ENCODE assay signal across 1 cellular context in genomic region chr3:132785292-132785691, GRCh38.
TF ChIP-seq lines count a peak whose summit lies in the region.

No MANE protein-coding gene starts in this region.

TF ChIP-seq in HEK293, 187 proteins besides CTCF, POLR2A, EP300 and RAD21 (continued from another document and continues in another):
- TF ChIP-seq KLF9 (tag by site-specific recombination; IDR thresholded peaks at IDR 0.05; ENCODE audit: low read depth) (no peak), ZNF266 (tag by site-specific recombination; IDR thresholded peaks at IDR 0.05; ENCODE audit: low read depth) (no peak), ZIC2 (tag by site-specific recombination; IDR thresholded peaks at IDR 0.05) (no peak), ZNF548 (tag by site-specific recombination; IDR thresholded peaks at IDR 0.05) (no peak), ZSCAN23 (tag by site-specific recombination; IDR thresholded peaks at IDR 0.05) (no peak), ZNF26 (tag by site-specific recombination; IDR thresholded peaks at IDR 0.05) (no peak), KLF16 (tag by site-specific recombination; IDR thresholded peaks at IDR 0.05) (peak; percentile 27; the same call in 1 of the 2 replicates), ZNF341 (tag by site-specific recombination; IDR thresholded peaks at IDR 0.05; ENCODE audit: low read depth) (no peak), ZNF214 (tag by site-specific recombination; IDR thresholded peaks at IDR 0.05; ENCODE audit: borderline replicate concordance) (no peak), HOXA7 (CRISPR knock-in tag; IDR thresholded peaks at IDR 0.05; ENCODE audit: borderline replicate concordance) (no peak), ZNF112 (tag by site-specific recombination; IDR thresholded peaks at IDR 0.05) (no peak), MEIS1 (CRISPR knock-in tag; IDR thresholded peaks at IDR 0.05; ENCODE audit: borderline replicate concordance) (no peak), MZF1 (tag by site-specific recombination; IDR thresholded peaks at IDR 0.05; ENCODE audit: borderline replicate concordance) (no peak), ZNF792 (tag by site-specific recombination; IDR thresholded peaks at IDR 0.05) (no peak), ZSCAN4 (tag by site-specific recombination; IDR thresholded peaks at IDR 0.05) (no peak), ZNF561 (tag by site-specific recombination; IDR thresholded peaks at IDR 0.05; ENCODE audit: borderline replicate concordance) (no peak), ZNF473 (tag by site-specific recombination; IDR thresholded peaks at IDR 0.05) (no peak), ZNF223 (tag by site-specific recombination; IDR thresholded peaks at IDR 0.05) (no peak), ZNF501 (tag by site-specific recombination; IDR thresholded peaks at IDR 0.05) (no peak), ZFHX2 (tag by site-specific recombination; conservative IDR thresholded peaks at IDR 0.05) (no peak), AEBP2 (tag by site-specific recombination; IDR thresholded peaks at IDR 0.05; ENCODE audit: borderline replicate concordance) (no peak), ZNF529 (tag by site-specific recombination; IDR thresholded peaks at IDR 0.05; ENCODE audit: insufficient replicate concordance) (no peak), ZBTB6 (tag by site-specific recombination; IDR thresholded peaks at IDR 0.05) (no peak), ZNF549 (tag by site-specific recombination; IDR thresholded peaks at IDR 0.05) (no peak), ZNF670 (tag by site-specific recombination; IDR thresholded peaks at IDR 0.05; ENCODE audit: low read depth) (no peak), ZNF560 (tag by site-specific recombination; IDR thresholded peaks at IDR 0.05; ENCODE audit: borderline replicate concordance) (no peak), ZNF433 (tag by site-specific recombination; IDR thresholded peaks at IDR 0.05; ENCODE audit: low read depth) (no peak), ZNF19 (tag by site-specific recombination; IDR thresholded peaks at IDR 0.05; ENCODE audit: low read depth) (no peak), ZSCAN16 (tag by site-specific recombination; IDR thresholded peaks at IDR 0.05) (no peak), ZNF239 (tag by site-specific recombination; IDR thresholded peaks at IDR 0.05) (no peak), ZNF777 (tag by site-specific recombination; IDR thresholded peaks at IDR 0.05; ENCODE audit: borderline replicate concordance) (no peak), ZNF174 (tag by site-specific recombination; IDR thresholded peaks at IDR 0.05) (no peak), REPIN1 (tag by site-specific recombination; IDR thresholded peaks at IDR 0.05; ENCODE audit: low read depth) (no peak; the same call in 1 of the 2 replicates), ZNF366 (tag by site-specific recombination; conservative IDR thresholded peaks at IDR 0.05) (peak; percentile 78), ZNF76 (tag by site-specific recombination; IDR thresholded peaks at IDR 0.05; ENCODE audit: borderline replicate concordance, low read depth) (no peak), ZNF146 (tag by site-specific recombination; IDR thresholded peaks at IDR 0.05) (no peak), ZNF157 (tag by site-specific recombination; IDR thresholded peaks at IDR 0.05) (no peak), ZNF664 (tag by site-specific recombination; IDR thresholded peaks at IDR 0.05) (no peak), ZNF621 (tag by site-specific recombination; IDR thresholded peaks at IDR 0.05) (no peak), ZNF138 (tag by site-specific recombination; IDR thresholded peaks at IDR 0.05; ENCODE audit: borderline replicate concordance) (no peak), ZXDB (tag by site-specific recombination; IDR thresholded peaks at IDR 0.05) (peak; percentile 25; the same call in 1 of the 2 replicates), ZNF140 (tag by site-specific recombination; IDR thresholded peaks at IDR 0.05) (no peak), TSHZ1 (tag by site-specific recombination; IDR thresholded peaks at IDR 0.05; ENCODE audit: borderline replicate concordance) (no peak), GLI2 (tag by site-specific recombination; IDR thresholded peaks at IDR 0.05; ENCODE audit: borderline replicate concordance, low read depth) (no peak), ZNF596 (tag by site-specific recombination; IDR thresholded peaks at IDR 0.05) (no peak), ZNF776 (tag by site-specific recombination; IDR thresholded peaks at IDR 0.05; ENCODE audit: borderline replicate concordance) (no peak), ZBTB48 (tag by site-specific recombination; IDR thresholded peaks at IDR 0.05) (no peak), ATF2 (tag by site-specific recombination; IDR thresholded peaks at IDR 0.05; ENCODE audit: low read depth) (peak; percentile 92), ZNF555 (tag by site-specific recombination; conservative IDR thresholded peaks at IDR 0.05) (no peak), SETDB1 (IDR thresholded peaks at IDR 0.05; ENCODE audit: insufficient read length, low read length) (peak; percentile 33), SP7 (tag by site-specific recombination; IDR thresholded peaks at IDR 0.05) (peak; percentile 92), ZNF488 (tag by site-specific recombination; IDR thresholded peaks at IDR 0.05) (no peak), ZFP69B (tag by site-specific recombination; IDR thresholded peaks at IDR 0.05) (no peak)
- TF ChIP-seq, protein P1, sequence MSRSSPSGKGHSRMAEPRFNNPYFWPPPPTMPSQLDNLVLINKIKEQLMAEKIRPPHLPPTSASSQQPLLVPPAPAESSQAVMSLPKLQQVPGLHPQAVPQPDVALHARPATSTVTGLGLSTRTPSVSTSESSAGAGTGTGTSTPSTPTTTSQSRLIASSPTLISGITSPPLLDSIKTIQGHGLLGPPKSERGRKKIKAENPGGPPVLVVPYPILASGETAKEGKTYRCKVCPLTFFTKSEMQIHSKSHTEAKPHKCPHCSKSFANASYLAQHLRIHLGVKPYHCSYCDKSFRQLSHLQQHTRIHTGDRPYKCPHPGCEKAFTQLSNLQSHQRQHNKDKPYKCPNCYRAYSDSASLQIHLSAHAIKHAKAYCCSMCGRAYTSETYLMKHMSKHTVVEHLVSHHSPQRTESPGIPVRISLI (tag by site-specific recombination; IDR thresholded peaks at IDR 0.05): peak; percentile 67; the same call in 1 of the 2 replicates
- TF ChIP-seq, protein P2, sequence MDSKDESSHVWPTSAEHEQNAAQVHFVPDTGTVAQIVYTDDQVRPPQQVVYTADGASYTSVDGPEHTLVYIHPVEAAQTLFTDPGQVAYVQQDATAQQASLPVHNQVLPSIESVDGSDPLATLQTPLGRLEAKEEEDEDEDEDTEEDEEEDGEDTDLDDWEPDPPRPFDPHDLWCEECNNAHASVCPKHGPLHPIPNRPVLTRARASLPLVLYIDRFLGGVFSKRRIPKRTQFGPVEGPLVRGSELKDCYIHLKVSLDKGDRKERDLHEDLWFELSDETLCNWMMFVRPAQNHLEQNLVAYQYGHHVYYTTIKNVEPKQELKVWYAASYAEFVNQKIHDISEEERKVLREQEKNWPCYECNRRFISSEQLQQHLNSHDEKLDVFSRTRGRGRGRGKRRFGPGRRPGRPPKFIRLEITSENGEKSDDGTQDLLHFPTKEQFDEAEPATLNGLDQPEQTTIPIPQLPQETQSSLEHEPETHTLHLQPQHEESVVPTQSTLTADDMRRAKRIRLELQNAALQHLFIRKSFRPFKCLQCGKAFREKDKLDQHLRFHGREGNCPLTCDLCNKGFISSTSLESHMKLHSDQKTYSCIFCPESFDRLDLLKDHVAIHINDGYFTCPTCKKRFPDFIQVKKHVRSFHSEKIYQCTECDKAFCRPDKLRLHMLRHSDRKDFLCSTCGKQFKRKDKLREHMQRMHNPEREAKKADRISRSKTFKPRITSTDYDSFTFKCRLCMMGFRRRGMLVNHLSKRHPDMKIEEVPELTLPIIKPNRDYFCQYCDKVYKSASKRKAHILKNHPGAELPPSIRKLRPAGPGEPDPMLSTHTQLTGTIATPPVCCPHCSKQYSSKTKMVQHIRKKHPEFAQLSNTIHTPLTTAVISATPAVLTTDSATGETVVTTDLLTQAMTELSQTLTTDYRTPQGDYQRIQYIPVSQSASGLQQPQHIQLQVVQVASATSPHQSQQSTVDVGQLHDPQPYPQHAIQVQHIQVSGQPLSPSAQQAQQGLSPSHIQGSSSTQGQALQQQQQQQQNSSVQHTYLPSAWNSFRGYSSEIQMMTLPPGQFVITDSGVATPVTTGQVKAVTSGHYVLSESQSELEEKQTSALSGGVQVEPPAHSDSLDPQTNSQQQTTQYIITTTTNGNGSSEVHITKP (tag by site-specific recombination; IDR thresholded peaks at IDR 0.05): peak; percentile 65
